Comparison of ENCODE assay signal across 16 cellular contexts in the genomic region with DNA sequence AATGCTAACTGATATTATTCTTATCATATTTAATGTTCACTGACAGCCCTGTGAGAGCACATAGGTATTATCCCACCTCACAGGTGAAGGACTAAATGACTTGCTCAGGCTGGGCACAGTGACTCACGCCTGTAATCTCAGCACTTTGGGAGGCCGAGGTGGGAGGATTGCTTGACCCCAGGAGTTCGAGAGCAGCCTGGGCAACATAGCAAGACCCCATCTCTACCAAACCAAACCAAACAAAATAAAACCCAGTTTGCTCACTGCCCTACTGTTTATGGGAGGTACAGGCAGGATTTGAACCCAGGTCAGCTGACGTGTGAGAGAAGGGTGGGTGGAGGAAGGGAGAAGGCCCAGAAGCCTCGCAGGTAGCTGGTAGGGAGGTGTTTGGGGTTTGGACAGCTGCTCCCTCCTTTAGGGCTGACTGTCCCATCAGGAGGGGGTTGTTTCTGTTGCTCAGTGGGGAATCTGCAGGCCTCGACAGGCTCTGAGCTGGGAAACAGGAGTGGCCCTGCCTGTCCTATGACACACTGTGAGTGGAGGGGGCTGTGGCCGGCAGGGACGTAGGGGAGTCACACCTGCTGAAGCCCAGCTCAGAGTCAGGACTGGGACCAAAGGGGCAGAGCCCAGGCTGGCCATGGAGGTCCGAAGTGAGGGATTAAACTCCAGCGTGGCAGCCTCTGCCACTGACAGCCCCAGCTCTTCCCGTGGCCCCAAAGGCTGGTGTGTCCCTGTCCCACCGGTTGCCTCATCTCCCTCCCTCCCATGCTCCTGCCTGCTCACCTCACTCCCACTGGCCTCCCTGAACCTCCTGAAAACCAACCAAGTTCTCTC. TPM values are rescaled to one million over a fixed set of nuclear protein-coding genes. Genes with fewer than 3 reads are reported as not detected.
A peak's percentile ranks its signal among the peaks of the same experiment; 100 is the strongest.
DNase-seq lines count a peak whose midpoint lies in the region; ATAC-seq and TF ChIP-seq lines count a peak whose summit lies in the region.
"Had no signal": no experiment of that assay in that cellular context is flagged by ENCODE, and none has a peak within 500 bp of the region (broad histone marks: within the 10 kb centered on the region; RNA-seq: fewer than 3 reads in every experiment).

No MANE protein-coding gene starts in this region.

- H3K36me3 Mint-ChIP-seq in activated CD4-positive, alpha-beta memory T cell treated with anti-CD3 and anti-CD28 coated beads for 36 hours: no peaks in the 10 kb centered on the region
- H3K36me3 Mint-ChIP-seq in activated CD4-positive, alpha-beta memory T cell treated with anti-CD3 and anti-CD28 coated beads, Interleukin-2, amount 10 ng/mL, durations not matched to agents 7 days and 5 days (ENCODE audit: low read depth): no peaks in the 10 kb centered on the region
- H3K36me3 Mint-ChIP-seq in activated CD8-positive, alpha-beta T cell treated with anti-CD3 and anti-CD28 coated beads for 36 hours (ENCODE audit: low read depth): no peaks in the 10 kb centered on the region
- H3K36me3 Mint-ChIP-seq in stimulated activated memory B cell treated with anti-CD40 and anti-IgM and Interleukin-4, amounts not matched to agents 10 μg/mL and 1 μg/mL and 100 μg/mL, for 72 hours: no peaks in the 10 kb centered on the region

- H3K4me3 Mint-ChIP-seq in activated CD4-positive, alpha-beta memory T cell treated with anti-CD3 and anti-CD28 coated beads for 36 hours: no peak overlapping the region
- no peak overlapping the region for H3K4me3 Mint-ChIP-seq in activated CD4-positive, alpha-beta memory T cell treated with anti-CD3 and anti-CD28 coated beads, Interleukin-2, amount 10 ng/mL, durations not matched to agents 7 days and 5 days
- H3K4me3 Mint-ChIP-seq in activated CD8-positive, alpha-beta T cell treated with anti-CD3 and anti-CD28 coated beads for 36 hours: no peak overlapping the region
- H3K4me3 Mint-ChIP-seq in stimulated activated memory B cell treated with anti-CD40 and anti-IgM and Interleukin-4, amounts not matched to agents 10 μg/mL and 1 μg/mL and 100 μg/mL, for 72 hours: no peak overlapping the region
- H3K4me3 Mint-ChIP-seq: CD4-positive, alpha-beta T cell; H9 had no signal

- CTCF ChIA-PET in activated CD4-positive, alpha-beta memory T cell treated with anti-CD3 and anti-CD28 coated beads for 36 hours (lab: Charles Lee): interaction anchor here (0.9 to 2.8 kb wide), 3 partner anchors 19 to 293 kb away, joined by 3 to 10 read pairs (median 3); no protein-coding TSS in a partner anchor
- CTCF ChIA-PET in activated CD4-positive, alpha-beta memory T cell treated with anti-CD3 and anti-CD28 coated beads, Interleukin-2, amount 10 ng/mL, durations not matched to agents 7 days and 5 days (lab: Charles Lee): interaction anchor here (1.0 to 1.4 kb wide), 3 partner anchors 12 to 283 kb away, joined by 3 to 4 read pairs (median 3); no protein-coding TSS in a partner anchor
- CTCF ChIA-PET in activated CD8-positive, alpha-beta T cell treated with anti-CD3 and anti-CD28 coated beads for 36 hours (lab: Charles Lee): interaction anchor here (0.8 to 1.4 kb wide), 7 partner anchors 8 to 293 kb away, joined by 3 to 4 read pairs (median 3); no protein-coding TSS in a partner anchor

- H3K4me1 Mint-ChIP-seq in activated CD4-positive, alpha-beta memory T cell treated with anti-CD3 and anti-CD28 coated beads for 36 hours (ENCODE audit: low read depth): peaks cover 48% of the 10 kb centered on the region
- peaks cover 84% of the 10 kb centered on the region for H3K4me1 Mint-ChIP-seq in activated CD4-positive, alpha-beta memory T cell treated with anti-CD3 and anti-CD28 coated beads, Interleukin-2, amount 10 ng/mL, durations not matched to agents 7 days and 5 days
- peaks cover 72% of the 10 kb centered on the region for H3K4me1 Mint-ChIP-seq in activated CD8-positive, alpha-beta T cell treated with anti-CD3 and anti-CD28 coated beads for 36 hours (ENCODE audit: low read depth)
- peaks cover 40% of the 10 kb centered on the region for H3K4me1 Mint-ChIP-seq in stimulated activated memory B cell treated with anti-CD40 and anti-IgM and Interleukin-4, amounts not matched to agents 10 μg/mL and 1 μg/mL and 100 μg/mL, for 72 hours

- POLR2A ChIA-PET in activated CD4-positive, alpha-beta memory T cell treated with anti-CD3 and anti-CD28 coated beads for 36 hours (lab: Charles Lee): interaction anchor here (1.4 to 4.6 kb wide), 3 partner anchors 18 to 25 kb away, joined by 5 to 31 read pairs (median 24); a partner anchor contains a TSS
- POLR2A ChIA-PET in activated CD4-positive, alpha-beta memory T cell treated with anti-CD3 and anti-CD28 coated beads, Interleukin-2, amount 10 ng/mL, durations not matched to agents 7 days and 5 days (lab: Charles Lee): interaction anchor here (0.5 to 18.0 kb wide), 5 partner anchors 8 to 168 kb away, joined by 3 to 321 read pairs (median 6); a partner anchor contains a TSS
- POLR2A ChIA-PET in activated CD8-positive, alpha-beta T cell treated with anti-CD3 and anti-CD28 coated beads for 36 hours (lab: Charles Lee): interaction anchor here (1.1 to 6.5 kb wide), 4 partner anchors 10 to 25 kb away, joined by 3 to 74 read pairs (median 4); no protein-coding TSS in a partner anchor

- peak; percentile 14 for DNase-seq in activated CD4-positive, alpha-beta memory T cell treated with anti-CD3 and anti-CD28 coated beads for 36 hours
- DNase-seq in activated CD4-positive, alpha-beta memory T cell treated with anti-CD3 and anti-CD28 coated beads, Interleukin-2, amount 10 ng/mL, durations not matched to agents 7 days and 5 days: no peak
- no peak for DNase-seq in activated CD8-positive, alpha-beta T cell treated with anti-CD3 and anti-CD28 coated beads for 36 hours
- DNase-seq in iPS-NIHi7 (ENCODE audit: extremely low spot score) (no peak), DMS153 treated with DMSO at 0.1 percent for 48 hours (lab: John Stamatoyannopoulos, UW; ENCODE audit: unreplicated experiment) (no peak)
- DNase-seq: activated naive CD4-positive, alpha-beta T cell; CD4-positive, alpha-beta T cell; colonic mucosa; DMS79 treated with DMSO at 0.1 percent for 48 hours; H9; NCI-H1105 treated with DMSO at 0.1 percent for 48 hours; NCI-H748 treated with DMSO at 0.1 percent for 48 hours; transverse colon had no signal

- H3K27me3 Mint-ChIP-seq in activated CD4-positive, alpha-beta memory T cell treated with anti-CD3 and anti-CD28 coated beads for 36 hours: no peaks in the 10 kb centered on the region
- no peaks in the 10 kb centered on the region for H3K27me3 Mint-ChIP-seq in activated CD4-positive, alpha-beta memory T cell treated with anti-CD3 and anti-CD28 coated beads, Interleukin-2, amount 10 ng/mL, durations not matched to agents 7 days and 5 days
- peaks cover 1% of the 10 kb centered on the region for H3K27me3 Mint-ChIP-seq in activated CD8-positive, alpha-beta T cell treated with anti-CD3 and anti-CD28 coated beads for 36 hours
- no peaks in the 10 kb centered on the region for H3K27me3 Mint-ChIP-seq in stimulated activated memory B cell treated with anti-CD40 and anti-IgM and Interleukin-4, amounts not matched to agents 10 μg/mL and 1 μg/mL and 100 μg/mL, for 72 hours
- H3K27me3 Mint-ChIP-seq: CD4-positive, alpha-beta T cell had no signal

- H3K27ac Mint-ChIP-seq in activated CD4-positive, alpha-beta memory T cell treated with anti-CD3 and anti-CD28 coated beads for 36 hours: peak overlapping the region; percentile 14
- no peak overlapping the region for H3K27ac Mint-ChIP-seq in activated CD4-positive, alpha-beta memory T cell treated with anti-CD3 and anti-CD28 coated beads, Interleukin-2, amount 10 ng/mL, durations not matched to agents 7 days and 5 days
- peak overlapping the region; percentile 73 for H3K27ac Mint-ChIP-seq in activated CD8-positive, alpha-beta T cell treated with anti-CD3 and anti-CD28 coated beads for 36 hours
- H3K27ac Mint-ChIP-seq in stimulated activated memory B cell treated with anti-CD40 and anti-IgM and Interleukin-4, amounts not matched to agents 10 μg/mL and 1 μg/mL and 100 μg/mL, for 72 hours: peak overlapping the region; percentile 59
- H3K27ac Mint-ChIP-seq: CD4-positive, alpha-beta T cell had no signal

- intact Hi-C loops in activated CD4-positive, alpha-beta memory T cell treated with anti-CD3 and anti-CD28 coated beads for 36 hours (cut with micrococcal nuclease): no loop called here
- intact Hi-C loops in activated CD8-positive, alpha-beta T cell treated with anti-CD3 and anti-CD28 coated beads for 36 hours (cut with micrococcal nuclease): no loop called here

- H3K9me3 Mint-ChIP-seq in activated CD4-positive, alpha-beta memory T cell treated with anti-CD3 and anti-CD28 coated beads for 36 hours: no peaks in the 10 kb centered on the region
- no peaks in the 10 kb centered on the region for H3K9me3 Mint-ChIP-seq in activated CD4-positive, alpha-beta memory T cell treated with anti-CD3 and anti-CD28 coated beads, Interleukin-2, amount 10 ng/mL, durations not matched to agents 7 days and 5 days
- no peaks in the 10 kb centered on the region for H3K9me3 Mint-ChIP-seq in activated CD8-positive, alpha-beta T cell treated with anti-CD3 and anti-CD28 coated beads for 36 hours
- H3K9me3 Mint-ChIP-seq in stimulated activated memory B cell treated with anti-CD40 and anti-IgM and Interleukin-4, amounts not matched to agents 10 μg/mL and 1 μg/mL and 100 μg/mL, for 72 hours: no peaks in the 10 kb centered on the region
- H3K9me3 Mint-ChIP-seq: CD4-positive, alpha-beta T cell; H9 had no signal

- ATAC-seq in activated CD8-positive, alpha-beta T cell treated with anti-CD3 and anti-CD28 coated beads for 36 hours: no peak
- ATAC-seq in esophagus mucosa (peak; percentile 96), GM19467 (IDR thresholded peaks at IDR 0.05; ENCODE audit: unreplicated experiment) (no peak)
- ATAC-seq in stimulated activated memory B cell treated with anti-CD40 and anti-IgM and Interleukin-4, amounts not matched to agents 10 μg/mL and 1 μg/mL and 100 μg/mL, for 72 hours: no peak

- TF ChIP-seq CTCF in activated CD8-positive, alpha-beta T cell treated with anti-CD3 and anti-CD28 coated beads for 36 hours (IDR thresholded peaks at IDR 0.05): no peak

RNA-seq across cellular contexts. Expression of a gene that starts 25.3 kb away (rescaled TPM):
- total RNA-seq in activated CD4-positive, alpha-beta memory T cell treated with anti-CD3 and anti-CD28 coated beads for 36 hours: 100 to 1,000 TPM; 188 to 195 TPM
- total RNA-seq in activated CD4-positive, alpha-beta memory T cell treated with anti-CD3 and anti-CD28 coated beads, Interleukin-2, amount 10 ng/mL, durations not matched to agents 7 days and 5 days: 100 to 1,000 TPM; 316 to 318 TPM
- 100 to 1,000 TPM; 456 to 470 TPM for total RNA-seq in activated CD8-positive, alpha-beta T cell treated with anti-CD3 and anti-CD28 coated beads for 36 hours
- total RNA-seq in esophagus mucosa: 266 TPM
